In the genomic region with DNA sequence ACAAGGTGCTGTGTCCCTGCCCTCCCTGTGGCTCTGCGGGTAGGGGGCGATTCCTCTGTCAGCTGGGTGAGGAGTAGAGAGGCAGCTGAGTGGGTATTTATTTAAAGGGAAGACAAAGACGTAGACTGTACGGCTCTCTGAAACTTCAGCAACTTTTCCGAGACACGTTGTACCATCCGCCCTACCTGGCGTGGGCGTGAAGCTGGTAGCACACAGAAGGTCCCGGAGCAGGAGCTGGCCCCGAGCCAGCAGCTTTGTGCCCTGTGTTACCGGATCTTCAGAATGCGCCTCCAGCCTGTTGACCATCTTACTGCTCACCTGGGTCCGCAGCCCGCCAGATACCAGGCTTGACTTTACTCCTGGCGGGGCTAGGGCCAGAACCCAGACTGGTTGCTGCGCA, we compare ENCODE assay signal across 16 cellular contexts.
"Had no signal": no experiment of that assay in that cellular context is flagged by ENCODE, and none has a peak within 500 bp of the region (broad histone marks: within the 10 kb centered on the region; RNA-seq: fewer than 3 reads in every experiment).

No MANE protein-coding gene starts in this region.

- DNase-seq: activated CD4-positive, alpha-beta T cell treated with anti-CD3 and anti-CD28 coated beads for 1 hour; activated CD8-positive, alpha-beta memory T cell treated with anti-CD3 and anti-CD28 coated beads, Interleukin-2, amount 50 U/mL, for 48 hours; activated naive CD4-positive, alpha-beta T cell treated with Interleukin-2 at 50 U/mL for 16 hours; activated naive CD8-positive, alpha-beta T cell treated with anti-CD3 and anti-CD28 coated beads for 36 hours; activated T-cell treated with anti-CD3 and anti-CD28 coated beads, Interleukin-2, amount 50 U/mL, for 4 hours; naive thymus-derived CD4-positive, alpha-beta T cell; retina; sigmoid colon; stimulated activated CD4-positive, alpha-beta T cell treated with anti-CD3 and anti-CD28 coated beads, Interleukin-4, amount 100 ng/mL, for 1 hour; stimulated activated naive CD4-positive, alpha-beta T cell; T-cell; uterus had no signal

- H3K36me3 ChIP-seq: sigmoid colon, tibial nerve, uterus had no signal

- ATAC-seq: activated T-cell treated with anti-CD3 and anti-CD28 coated beads, Interleukin-2, amount 50 U/mL, for 4 hours; naive thymus-derived CD4-positive, alpha-beta T cell; T-cell had no signal

- H3K27me3 ChIP-seq: uterus had no signal

- H3K4me3 ChIP-seq: sigmoid colon, tibial nerve, uterus had no signal

- H3K27ac ChIP-seq: sigmoid colon, tibial nerve, uterus had no signal

- H3K9me3 ChIP-seq: sigmoid colon, uterus had no signal

- FAIRE-seq: astrocyte, keratinocyte, TTC549 had no signal

- H3K4me1 ChIP-seq: sigmoid colon, tibial nerve, uterus had no signal
